8 cellular contexts compared by ENCODE assay signal in the genomic region with DNA sequence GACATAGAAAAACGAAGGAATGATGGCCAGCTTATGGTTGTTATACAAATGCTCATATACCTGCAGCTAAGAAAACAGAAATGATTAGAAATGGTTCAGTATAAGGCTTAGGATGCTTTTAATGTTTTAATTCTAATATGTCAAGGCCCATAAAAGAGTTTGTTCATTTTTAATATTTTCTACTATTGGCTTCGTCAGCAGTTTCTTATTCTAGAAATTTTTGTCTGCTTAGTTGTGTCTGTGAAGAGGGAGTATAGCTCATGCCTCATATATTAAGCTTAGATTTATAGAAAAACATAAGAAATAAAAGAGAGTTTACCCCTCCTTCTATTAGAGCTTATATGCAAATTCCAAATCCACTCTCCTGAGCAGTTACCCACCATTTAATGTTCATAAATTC.
"Had no signal": no experiment of that assay in that cellular context is flagged by ENCODE, and none has a peak within 500 bp of the region (broad histone marks: within the 10 kb centered on the region; RNA-seq: fewer than 3 reads in every experiment).

No MANE protein-coding gene starts in this region.

- H3K4me3 ChIP-seq: GM23248, HAP-1 had no signal

- H2AFZ ChIP-seq: GM23248 had no signal

- ATAC-seq: HCT116 had no signal

- H3K27ac ChIP-seq: GM23248, HL-60 had no signal

- H3K9ac ChIP-seq: GM23248 had no signal

- DNase-seq: GM23248, GOT3, H7, HFFc6, KG1 had no signal

- H3K9me3 ChIP-seq: HAP-1 had no signal

- H3K36me3 ChIP-seq: HAP-1 had no signal
